ENCODE assay signal across 10 cellular contexts in the genomic region with DNA sequence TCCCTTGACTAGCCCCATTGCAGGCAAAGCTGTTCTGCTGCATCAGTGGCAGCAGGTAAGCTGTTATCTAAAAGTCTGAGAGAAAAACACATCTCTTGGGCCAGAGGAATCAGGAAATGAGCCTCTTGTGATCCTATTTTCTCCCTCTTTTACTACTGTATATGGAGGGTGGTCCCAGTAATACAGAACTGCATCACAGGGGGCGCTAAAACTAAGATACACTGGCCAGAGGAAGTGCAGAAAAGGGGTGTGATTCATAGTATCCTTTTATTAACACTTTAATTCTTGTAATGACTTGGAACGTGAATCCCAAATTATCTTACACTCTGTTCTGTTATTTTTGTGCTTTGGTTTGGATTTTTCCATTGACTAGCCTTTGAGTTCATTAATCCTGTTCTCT. TPM values are rescaled to one million over a fixed set of nuclear protein-coding genes. Genes with fewer than 3 reads are reported as not detected.
DNase-seq lines count a peak whose midpoint lies in the region; ATAC-seq and TF ChIP-seq lines count a peak whose summit lies in the region.
"Had no signal": no experiment of that assay in that cellular context is flagged by ENCODE, and none has a peak within 500 bp of the region (broad histone marks: within the 10 kb centered on the region; RNA-seq: fewer than 3 reads in every experiment).

No MANE protein-coding gene starts in this region.

- H3K9me3 ChIP-seq in PC-3 (ENCODE audit: low read length): no peaks in the 10 kb centered on the region

- no peak overlapping the region for H3K9ac ChIP-seq in PC-3 (ENCODE audit: low read length)

- H3K79me2 ChIP-seq in PC-3 (ENCODE audit: low read length): no peaks in the 10 kb centered on the region

- no peak overlapping the region for H3K4me3 ChIP-seq in AG09309 (ENCODE audit: control insufficient read depth, low read depth, low read length)
- no peak overlapping the region for H3K4me3 ChIP-seq in PC-3 (ENCODE audit: low read length)

- no peaks in the 10 kb centered on the region for H3K9me2 ChIP-seq in PC-3 (replicated peaks; ENCODE audit: low read length)

- CTCF ChIA-PET in PC-3 (lab: Charles Lee) (no interaction called here), GM10248 (lab: Yijun Ruan, JAX) (interaction anchor here (1.2 to 1.5 kb wide), 2 partner anchors 9 to 11 kb away, joined by 3 to 5 read pairs; a partner anchor contains a TSS)

- DNase-seq in AG09309 (ENCODE audit: low read depth) (no peak), ELR (ENCODE audit: low read depth) (peak; percentile 45), PC-3 (peak; percentile 48), foreskin keratinocyte (no peak), GM10248 (ENCODE audit: extremely low spot score) (no peak), OCI-M2 (lab: John Stamatoyannopoulos, UW; ENCODE audit: unreplicated experiment) (no peak), NCI-H187 (lab: John Stamatoyannopoulos, UW) (no peak)
- DNase-seq: EL; stimulated activated naive B cell treated with anti-CD40 and anti-IgM and Interleukin-4, amounts not matched to agents 10 μg/mL and 1 μg/mL and 100 μg/mL, for 72 hours had no signal

- H2AFZ ChIP-seq in PC-3 (ENCODE audit: low read length): no peak overlapping the region

- BruUV-seq in PC-3 (replicated peaks; lab: Mats Ljungman, UMichigan): no TSS peak

- TF ChIP-seq CTCF in AG09309 (IDR thresholded peaks at IDR 0.05; ENCODE audit: control insufficient read depth, insufficient read depth, low read depth, low read length, missing control alignments): peak; percentile 5
- peak; percentile 69 for TF ChIP-seq CTCF in PC-3 (conservative IDR thresholded peaks at IDR 0.05; ENCODE audit: low read depth, low read length)
- peak; percentile 47 for TF ChIP-seq CTCF in foreskin keratinocyte (conservative IDR thresholded peaks at IDR 0.05)
- no peak for TF ChIP-seq CTCF in GM10248 (IDR thresholded peaks at IDR 0.05; ENCODE audit: control extremely low read depth, extremely low read depth, low read depth, missing control alignments)

- no peaks in the 10 kb centered on the region for H3F3A ChIP-seq in PC-3 (ENCODE audit: low read length, unreplicated experiment)

- no peaks in the 10 kb centered on the region for H4K20me1 ChIP-seq in PC-3 (ENCODE audit: low read length)

- H3K27ac ChIP-seq in PC-3 (ENCODE audit: low read length): no peak overlapping the region
- no peak overlapping the region for H3K27ac ChIP-seq in foreskin keratinocyte

- no peak for ATAC-seq in PC-3
- peak; percentile 50 for ATAC-seq in foreskin keratinocyte
- no peak for ATAC-seq in GM18498 (IDR thresholded peaks at IDR 0.05; ENCODE audit: unreplicated experiment)
- ATAC-seq: stimulated activated naive B cell treated with anti-CD40 and anti-IgM and Interleukin-4, amounts not matched to agents 10 μg/mL and 1 μg/mL and 100 μg/mL, for 72 hours had no signal

- no peaks in the 10 kb centered on the region for H3K27me3 ChIP-seq in PC-3 (ENCODE audit: low read length)
- H3K27me3 ChIP-seq in foreskin keratinocyte: no peaks in the 10 kb centered on the region

- intact Hi-C loops in PC-3 (cut with micrococcal nuclease): no loop called here

- H3K4me2 ChIP-seq in PC-3 (ENCODE audit: low read length): no peak overlapping the region

- no peaks in the 10 kb centered on the region for H3K4me1 ChIP-seq in PC-3 (ENCODE audit: insufficient read depth, low read length)
- no peaks in the 10 kb centered on the region for H3K4me1 ChIP-seq in foreskin keratinocyte

- POLR2A ChIA-PET in PC-3 (lab: Charles Lee; ENCODE audit: unreplicated experiment): no interaction called here
- POLR2A ChIA-PET in GM10248 (lab: Yijun Ruan, JAX): no interaction called here

- H3K36me3 ChIP-seq in PC-3 (ENCODE audit: low read depth, low read length): no peaks in the 10 kb centered on the region

RNA-seq across cellular contexts. Expression of a gene that starts 8.8 kb away (rescaled TPM):
- total RNA-seq in PC-3 (2014; rRNA removed) (50.6 and 58.5 TPM in 2 replicates), foreskin keratinocyte (29.0 and 29.3 TPM in 2 replicates)
- polyA plus RNA-seq in foreskin keratinocyte: 13.9 and 16.6 TPM in 2 replicates

RNA-seq across cellular contexts. Expression of a gene that starts 33.8 kb away (rescaled TPM):
- total RNA-seq in PC-3 (2014; rRNA removed): 24.3 and 32.4 TPM in 2 replicates
- total RNA-seq in foreskin keratinocyte: 4.4 and 5.7 TPM in 2 replicates
- polyA plus RNA-seq in foreskin keratinocyte: 2.7 and 3.0 TPM in 2 replicates

RNA-seq across cellular contexts. Expression of a gene that starts 34.0 kb away (rescaled TPM):
- total RNA-seq in PC-3 (2014; rRNA removed) (117 and 135 TPM in 2 replicates), foreskin keratinocyte (142 and 148 TPM in 2 replicates)
- polyA plus RNA-seq in foreskin keratinocyte: 115 and 131 TPM in 2 replicates

Comparison
In these comparisons a context has a peak if more than half of its experiments do, and no peak if none do; other contexts are left out.
1. DNase-seq: peak in ELR (single experiment) and PC-3 (single experiment); none in AG09309 (single experiment), foreskin keratinocyte (0 of 2), GM10248 (single experiment), OCI-M2 (single experiment) and NCI-H187 (0 of 2).